Comparison of ENCODE assay signal across 8 cellular contexts in genomic region chrX:145405012-145405411, GRCh38.
DNase-seq lines count a peak whose midpoint lies in the region; ATAC-seq, FAIRE-seq and TF ChIP-seq lines count a peak whose summit lies in the region.

No MANE protein-coding gene starts in this region.

- ATAC-seq in GM18870 (IDR thresholded peaks at IDR 0.05; ENCODE audit: unreplicated experiment) = peak; percentile 68

- no peak overlapping the region for H3K27ac Mint-ChIP-seq in osteocyte (ENCODE audit: unreplicated experiment)

- peak; percentile 56 for TF ChIP-seq CTCF in osteocyte (IDR thresholded peaks at IDR 0.05)

- peaks cover 12% of the 10 kb centered on the region for H3K9me3 Mint-ChIP-seq in osteocyte (ENCODE audit: unreplicated experiment)

- no peaks in the 10 kb centered on the region for H3K36me3 Mint-ChIP-seq in osteocyte (ENCODE audit: unreplicated experiment)

- no peak for FAIRE-seq in H54 (lab: Jason Lieb, UNC)

- no peak for TF ChIP-seq POLR2A in H54 (IDR thresholded peaks at IDR 0.05; ENCODE audit: low read depth, low read length)

- H3K4me3 Mint-ChIP-seq in osteocyte (ENCODE audit: unreplicated experiment) = no peak overlapping the region

- H3K27me3 Mint-ChIP-seq in osteocyte (ENCODE audit: unreplicated experiment) = no peaks in the 10 kb centered on the region

- DNase-seq in DMS 273 (lab: John Stamatoyannopoulos, UW; ENCODE audit: unreplicated experiment) (peak; percentile 76), DMS 273 treated with DMSO at 0.1 percent for 48 hours (lab: John Stamatoyannopoulos, UW) (no peak), NCI-H1105 treated with DMSO at 0.1 percent for 48 hours (lab: John Stamatoyannopoulos, UW) (peak; percentile 10), dedifferentiated amniotic fluid mesenchymal stem cell (ENCODE audit: extremely low spot score) (peak; percentile 53), osteocyte (ENCODE audit: extremely low spot score, unreplicated experiment) (no peak), H54 (ENCODE audit: insufficient read length, low spot score) (no peak), activated T-cell treated with anti-CD3 and anti-CD28 coated beads for 4 hours (no peak)

- no peaks in the 10 kb centered on the region for H3K4me1 Mint-ChIP-seq in osteocyte (ENCODE audit: unreplicated experiment)

Comparison
In these comparisons a context has a peak if more than half of its experiments do, and no peak if none do; other contexts are left out.
1. DNase-seq: peak in DMS 273 (single experiment), NCI-H1105 treated with DMSO at 0.1 percent for 48 hours (single experiment) and dedifferentiated amniotic fluid mesenchymal stem cell (single experiment); none in DMS 273 treated with DMSO at 0.1 percent for 48 hours (single experiment), osteocyte (single experiment), H54 (single experiment) and activated T-cell treated with anti-CD3 and anti-CD28 coated beads for 4 hours (single experiment).